Comparison of ENCODE assay signal across 26 cellular contexts in the genomic region with DNA sequence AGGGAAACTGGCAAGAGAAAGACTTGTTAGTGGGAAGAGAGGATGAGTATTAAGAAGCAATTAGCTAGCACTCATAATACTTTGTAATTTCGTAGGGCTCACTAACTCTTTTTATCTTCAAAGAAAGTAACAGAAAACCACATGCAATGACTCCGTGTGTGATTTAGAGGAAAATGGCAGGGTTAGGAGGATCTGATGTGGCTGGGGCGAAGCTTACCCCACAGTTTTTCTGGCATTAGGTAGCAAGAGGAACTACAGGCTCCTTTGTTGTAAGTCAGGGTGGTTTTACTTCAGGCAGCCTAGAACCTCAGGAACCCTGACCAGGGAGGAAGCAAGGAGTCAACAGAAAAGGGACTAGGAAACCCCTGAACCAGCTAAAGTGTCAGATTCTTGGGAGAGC.
"Had no signal": no experiment of that assay in that cellular context is flagged by ENCODE, and none has a peak within 500 bp of the region (broad histone marks: within the 10 kb centered on the region; RNA-seq: fewer than 3 reads in every experiment).

No MANE protein-coding gene starts in this region.

- DNase-seq: activated CD4-positive, alpha-beta memory T cell treated with anti-CD3 and anti-CD28 coated beads, Interleukin-2, amount 10 ng/mL, durations not matched to agents 7 days and 5 days; activated CD4-positive, alpha-beta T cell treated with anti-CD3 and anti-CD28 coated beads for 1 hour; activated CD4-positive, alpha-beta T cell treated with anti-CD3 and anti-CD28 coated beads for 4 hours; activated CD4-positive, alpha-beta T cell treated with anti-CD3 and anti-CD28 coated beads, Interleukin-2, amount 10 ng/mL, durations not matched to agents 7 days and 5 days; activated CD4-positive, alpha-beta T cell treated with anti-CD3 and anti-CD28 coated beads, Interleukin-2, amount 50 U/mL, for 4 hours; activated CD8-positive, alpha-beta memory T cell treated with anti-CD3 and anti-CD28 coated beads, Interleukin-2, amount 50 U/mL, for 48 hours; activated gamma-delta T cell; activated naive CD4-positive, alpha-beta T cell; activated naive CD4-positive, alpha-beta T cell treated with anti-CD3 and anti-CD28 coated beads, Interleukin-2, amount 10 ng/mL, durations not matched to agents 7 days and 5 days; activated T-cell treated with anti-CD3 and anti-CD28 coated beads for 4 hours; activated T-cell treated with anti-CD3 and anti-CD28 coated beads, Interleukin-2, amount 50 U/mL, for 24 hours; activated T-cell treated with anti-CD3 and anti-CD28 coated beads, Interleukin-2, amount 50 U/mL, for 72 hours; adrenal gland; amygdala; aorta; body of pancreas; central memory CD4-positive, alpha-beta T cell; cerebellar nuclear complex; colonic mucosa; effector CD8-positive, alpha-beta T cell; foreskin fibroblast; head of caudate nucleus; T-helper 2 cell had no signal

- H3K9me3 Mint-ChIP-seq: activated CD4-positive, alpha-beta memory T cell treated with anti-CD3 and anti-CD28 coated beads, Interleukin-2, amount 10 ng/mL, durations not matched to agents 7 days and 5 days; activated CD4-positive, alpha-beta T cell treated with anti-CD3 and anti-CD28 coated beads, Interleukin-2, amount 10 ng/mL, durations not matched to agents 7 days and 5 days; activated naive CD4-positive, alpha-beta T cell treated with anti-CD3 and anti-CD28 coated beads, Interleukin-2, amount 10 ng/mL, durations not matched to agents 7 days and 5 days; activated naive CD4-positive, alpha-beta T cell treated with anti-CD3 and anti-CD28 coated beads, Interleukin-2, amount 50 U/mL, for 72 hours; activated T-cell treated with anti-CD3 and anti-CD28 coated beads, Interleukin-2, amount 50 U/mL, for 24 hours had no signal

- H3K4me1 Mint-ChIP-seq: WTC11 had no signal

- H3K27me3 Mint-ChIP-seq: activated T-cell treated with anti-CD3 and anti-CD28 coated beads, Interleukin-2, amount 50 U/mL, for 24 hours had no signal

- H3K36me3 Mint-ChIP-seq: activated naive CD4-positive, alpha-beta T cell treated with anti-CD3 and anti-CD28 coated beads, Interleukin-2, amount 10 ng/mL, durations not matched to agents 7 days and 5 days; WTC11 had no signal

- H3K4me3 Mint-ChIP-seq: activated CD4-positive, alpha-beta memory T cell treated with anti-CD3 and anti-CD28 coated beads, Interleukin-2, amount 10 ng/mL, durations not matched to agents 7 days and 5 days; activated CD4-positive, alpha-beta T cell treated with anti-CD3 and anti-CD28 coated beads, Interleukin-2, amount 10 ng/mL, durations not matched to agents 7 days and 5 days; activated naive CD4-positive, alpha-beta T cell treated with anti-CD3 and anti-CD28 coated beads, Interleukin-2, amount 10 ng/mL, durations not matched to agents 7 days and 5 days; activated T-cell treated with anti-CD3 and anti-CD28 coated beads, Interleukin-2, amount 50 U/mL, for 24 hours; activated T-cell treated with anti-CD3 and anti-CD28 coated beads, Interleukin-2, amount 50 U/mL, for 72 hours; WTC11 had no signal

- H3K27ac Mint-ChIP-seq: activated CD4-positive, alpha-beta memory T cell treated with anti-CD3 and anti-CD28 coated beads, Interleukin-2, amount 10 ng/mL, durations not matched to agents 7 days and 5 days; activated CD4-positive, alpha-beta T cell treated with anti-CD3 and anti-CD28 coated beads, Interleukin-2, amount 10 ng/mL, durations not matched to agents 7 days and 5 days; activated naive CD4-positive, alpha-beta T cell treated with anti-CD3 and anti-CD28 coated beads, Interleukin-2, amount 10 ng/mL, durations not matched to agents 7 days and 5 days; activated naive CD4-positive, alpha-beta T cell treated with anti-CD3 and anti-CD28 coated beads, Interleukin-2, amount 50 U/mL, for 72 hours; activated T-cell treated with anti-CD3 and anti-CD28 coated beads, Interleukin-2, amount 50 U/mL, for 24 hours; activated T-cell treated with anti-CD3 and anti-CD28 coated beads, Interleukin-2, amount 50 U/mL, for 72 hours; WTC11 had no signal

- ATAC-seq: activated naive CD4-positive, alpha-beta T cell treated with anti-CD3 and anti-CD28 coated beads, Interleukin-2, amount 50 U/mL, for 72 hours; activated T-cell treated with anti-CD3 and anti-CD28 coated beads, Interleukin-2, amount 50 U/mL, for 72 hours; body of pancreas; esophagus mucosa; WTC11 had no signal
